18 cellular contexts compared by ENCODE assay signal in the genomic region with DNA sequence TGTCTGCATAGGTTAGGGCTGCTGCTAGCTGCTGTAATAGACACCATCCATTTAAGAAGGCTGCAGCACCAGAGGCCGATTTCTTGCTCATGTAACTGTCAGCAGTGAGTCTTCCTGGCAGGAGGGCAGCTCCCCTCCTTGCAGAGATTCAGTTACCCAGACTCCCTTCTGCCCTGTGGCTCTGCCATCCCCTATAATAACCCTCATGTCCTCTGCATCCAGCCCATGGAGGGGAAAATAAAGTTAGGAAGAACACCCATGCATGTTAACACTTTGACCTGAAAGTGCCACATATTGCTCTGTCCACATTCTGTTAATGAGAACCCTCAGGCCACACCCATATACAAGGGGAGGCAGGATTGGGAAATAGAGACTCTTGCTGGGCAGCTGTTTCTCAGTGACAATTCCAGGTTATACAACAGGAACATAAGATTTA. TPM values are rescaled to one million over a fixed set of nuclear protein-coding genes. Genes with fewer than 3 reads are reported as not detected.
DNase-seq lines count a peak whose midpoint lies in the region; ATAC-seq and TF ChIP-seq lines count a peak whose summit lies in the region.
"Had no signal": no experiment of that assay in that cellular context is flagged by ENCODE, and none has a peak within 500 bp of the region (broad histone marks: within the 10 kb centered on the region; RNA-seq: fewer than 3 reads in every experiment).

No MANE protein-coding gene starts in this region.

- TF ChIP-seq POLR2A in right lobe of liver (IDR thresholded peaks at IDR 0.05) = peak; percentile 78

- H3K4me3 Mint-ChIP-seq in effector memory CD8-positive, alpha-beta T cell = no peak overlapping the region
- H3K4me3 Mint-ChIP-seq: activated CD4-positive, alpha-beta memory T cell treated with anti-CD3 and anti-CD28 coated beads, Interleukin-2, amount 10 ng/mL, durations not matched to agents 7 days and 5 days; CD4-positive, CD25-positive, alpha-beta regulatory T cell; naive thymus-derived CD8-positive, alpha-beta T cell had no signal

- H3K36me3 ChIP-seq in right lobe of liver = peaks cover 0 to 13% (median 8%) of the 10 kb centered on the region in 4 donors
- peaks cover 8% of the 10 kb centered on the region for H3K36me3 ChIP-seq in upper lobe of right lung
- H3K36me3 ChIP-seq: HAP-1 had no signal

- H3K27me3 ChIP-seq in right lobe of liver (no peaks in the 10 kb centered on the region), upper lobe of right lung (no peaks in the 10 kb centered on the region)

- peaks cover 0 to 29% (median 5%) of the 10 kb centered on the region in 4 donors for H3K4me1 ChIP-seq in right lobe of liver
- H3K4me1 ChIP-seq in upper lobe of right lung = peaks cover 12% of the 10 kb centered on the region

- 13% methylated on average over 1 of the region's 1 CpG for WGBS in right lobe of liver (ENCODE audit: insufficient coverage, low coverage, low lambda C conversion rate, missing lambda C conversion rate)

- peak overlapping the region in 2 of 3 donors; percentile 65 to 68 for H3K4me3 ChIP-seq in right lobe of liver
- no peak overlapping the region for H3K4me3 ChIP-seq in upper lobe of right lung
- H3K4me3 ChIP-seq: HAP-1 had no signal

- no peak overlapping the region for H3K27ac Mint-ChIP-seq in effector memory CD8-positive, alpha-beta T cell
- H3K27ac Mint-ChIP-seq: activated CD4-positive, alpha-beta memory T cell treated with anti-CD3 and anti-CD28 coated beads, Interleukin-2, amount 10 ng/mL, durations not matched to agents 7 days and 5 days; CD4-positive, CD25-positive, alpha-beta regulatory T cell; naive thymus-derived CD8-positive, alpha-beta T cell had no signal

- H3K9me3 ChIP-seq in right lobe of liver (no peaks in the 10 kb centered on the region), upper lobe of right lung (no peaks in the 10 kb centered on the region)
- H3K9me3 ChIP-seq: HAP-1 had no signal

- DNase-seq in SKM-1 treated with dmso at 0.1 percent for 144 hours (lab: John Stamatoyannopoulos, UW; ENCODE audit: unreplicated experiment) = peak; percentile 33
- no peak for DNase-seq in SKM-1 (lab: John Stamatoyannopoulos, UW; ENCODE audit: unreplicated experiment)
- peak; percentile 30 for DNase-seq in RKO (ENCODE audit: low spot score)
- DNase-seq in right lobe of liver = peak in 1 of 3 donors; percentile 83
- DNase-seq in upper lobe of right lung = peak; percentile 11
- no peak for DNase-seq in effector memory CD8-positive, alpha-beta T cell
- DNase-seq in stimulated activated CD8-positive, alpha-beta memory T cell treated with anti-CD3 and anti-CD28 coated beads, Interleukin-4, amount 100 ng/mL, for 48 hours = no peak
- no peak for DNase-seq in GM19238 (ENCODE audit: insufficient read length, low spot score)
- DNase-seq: activated CD4-positive, alpha-beta memory T cell treated with anti-CD3 and anti-CD28 coated beads, Interleukin-2, amount 10 ng/mL, durations not matched to agents 7 days and 5 days; CD4-positive, CD25-positive, alpha-beta regulatory T cell; dermis blood vessel endothelial cell; DMS79; erythroblast; naive thymus-derived CD8-positive, alpha-beta T cell; NCI-H187 treated with DMSO at 0.1 percent for 48 hours; stimulated activated naive CD8-positive, alpha-beta T cell treated with anti-CD3 and anti-CD28 coated beads, Interleukin-15, Interleukin-2, amounts not matched to agents 100 U/mL and 50 U/mL, for 24 hours had no signal

- TF ChIP-seq CTCF in right lobe of liver (IDR thresholded peaks at IDR 0.05) (no peak), upper lobe of right lung (IDR thresholded peaks at IDR 0.05) (no peak)

- peak overlapping the region; percentile 40 to 99 (median 99) for H3K27ac ChIP-seq in right lobe of liver
- H3K27ac ChIP-seq in upper lobe of right lung = no peak overlapping the region
- H3K27ac ChIP-seq: VCaP had no signal

- H3K36me3 Mint-ChIP-seq in effector memory CD8-positive, alpha-beta T cell (ENCODE audit: insufficient read depth) = no peaks in the 10 kb centered on the region
- H3K36me3 Mint-ChIP-seq: CD4-positive, CD25-positive, alpha-beta regulatory T cell had no signal

- intact Hi-C loops in right lobe of liver (cut with DNase I) (no loop called here), upper lobe of right lung (cut with DNase I) (no loop called here)

- peaks cover 0 to 28% of the 10 kb centered on the region in 2 donors for H3K27me3 Mint-ChIP-seq in effector memory CD8-positive, alpha-beta T cell

- ATAC-seq in right lobe of liver (peak; percentile 42 to 72 (median 66)), upper lobe of right lung (peak; percentile 76)
- ATAC-seq in effector memory CD8-positive, alpha-beta T cell (replicated peaks) = no peak
- ATAC-seq: naive thymus-derived CD8-positive, alpha-beta T cell; stimulated activated naive CD8-positive, alpha-beta T cell treated with anti-CD3 and anti-CD28 coated beads, Interleukin-15, Interleukin-2, amounts not matched to agents 100 U/mL and 50 U/mL, for 24 hours had no signal

- peaks cover 0 to 11% of the 10 kb centered on the region in 2 donors for H3K9me3 Mint-ChIP-seq in effector memory CD8-positive, alpha-beta T cell

- peaks cover 3% of the 10 kb centered on the region in 2 donors for H3K4me1 Mint-ChIP-seq in effector memory CD8-positive, alpha-beta T cell (ENCODE audit: low read depth in 2 of 2)

RNA-seq across cellular contexts. Expression of a gene that starts 5.4 kb away (rescaled TPM):
- 10 to 100 TPM; 16.3 to 53.5 (median 37.6) TPM for total RNA-seq in right lobe of liver
- 9.4 TPM for total RNA-seq in upper lobe of right lung

Comparison
In these comparisons a context has a peak if more than half of its experiments do, and no peak if none do; other contexts are left out.
1. DNase-seq: peak in SKM-1 treated with dmso at 0.1 percent for 144 hours (single experiment), RKO (single experiment) and upper lobe of right lung (single experiment); none in SKM-1 (single experiment), effector memory CD8-positive, alpha-beta T cell (0 of 3), stimulated activated CD8-positive, alpha-beta memory T cell treated with anti-CD3 and anti-CD28 coated beads, Interleukin-4, amount 100 ng/mL, for 48 hours (single experiment) and GM19238 (single experiment).